14 cellular contexts compared by ENCODE assay signal in the genomic region with DNA sequence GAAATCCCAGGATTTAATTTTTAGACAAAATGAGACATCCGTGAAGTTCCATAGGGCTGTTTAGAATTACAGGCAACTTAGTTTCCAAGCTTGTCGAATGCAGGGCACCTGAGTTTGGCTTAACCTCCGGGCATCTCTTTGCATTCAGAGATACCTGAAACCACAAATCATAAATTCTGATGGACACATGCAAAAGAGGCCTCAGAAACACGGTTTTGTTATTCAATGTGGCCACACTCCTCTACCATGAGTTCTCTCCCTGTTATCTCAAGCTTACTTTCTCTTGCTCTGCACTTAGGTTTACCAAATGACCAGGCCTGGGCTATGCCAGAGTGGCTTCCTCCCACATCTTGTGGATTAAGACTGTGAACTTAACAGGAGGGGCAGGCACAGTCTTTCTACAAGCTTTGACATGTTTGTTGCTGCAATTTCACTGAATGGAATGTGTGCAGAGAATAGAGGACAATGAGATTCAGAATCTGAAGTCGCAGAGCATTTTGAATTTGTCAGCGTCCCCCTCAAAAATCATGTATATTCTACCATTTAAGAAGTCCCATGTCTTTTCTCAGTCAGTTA.
DNase-seq lines count a peak whose midpoint lies in the region; ATAC-seq and TF ChIP-seq lines count a peak whose summit lies in the region.
"Had no signal": no experiment of that assay in that cellular context is flagged by ENCODE, and none has a peak within 500 bp of the region (broad histone marks: within the 10 kb centered on the region; RNA-seq: fewer than 3 reads in every experiment).

No MANE protein-coding gene starts in this region.

- H2AFZ ChIP-seq in GM23338, result peak overlapping the region; percentile 75

- H3K27ac Mint-ChIP-seq in GM23338 (no peak overlapping the region; the same call in 1 of the 2 replicates), nephron (peak overlapping the region in 2 of 3 experiments; percentile 38 to 54)
- peak overlapping the region; percentile 80 for H3K27ac Mint-ChIP-seq in activated T-helper 17 cell treated with anti-CD3 and anti-CD28 coated beads, Interleukin-2, amount 50 U/mL, for 72 hours
- H3K27ac Mint-ChIP-seq: B cell had no signal

- H3K9me3 Mint-ChIP-seq in GM23338 (no peaks in the 10 kb centered on the region), nephron (no peaks in the 10 kb centered on the region)
- peaks cover 5% of the 10 kb centered on the region for H3K9me3 Mint-ChIP-seq in activated T-helper 17 cell treated with anti-CD3 and anti-CD28 coated beads, Interleukin-2, amount 50 U/mL, for 72 hours

- H3K36me3 Mint-ChIP-seq in GM23338 (ENCODE audit: low read depth) (no peaks in the 10 kb centered on the region), nephron (ENCODE audit: low read depth) (no peaks in the 10 kb centered on the region)
- H3K36me3 Mint-ChIP-seq in activated T-helper 17 cell treated with anti-CD3 and anti-CD28 coated beads, Interleukin-2, amount 50 U/mL, for 72 hours (ENCODE audit: low read depth), result peaks cover 26% of the 10 kb centered on the region

- no peaks in the 10 kb centered on the region for H3F3A ChIP-seq in GM23338 (replicated peaks; ENCODE audit: low read depth)

- H3K27me3 ChIP-seq in GM06990 (replicated peaks; ENCODE audit: control insufficient read depth, insufficient read depth, low read length) (no peaks in the 10 kb centered on the region), GM23338 (ENCODE audit: insufficient read depth) (no peaks in the 10 kb centered on the region)
- H3K27me3 ChIP-seq: gastroesophageal sphincter, neutrophil had no signal

- H3K27me3 Mint-ChIP-seq in GM23338 (ENCODE audit: insufficient read depth, low read depth, poor library complexity), result no peaks in the 10 kb centered on the region
- no peaks in the 10 kb centered on the region for H3K27me3 Mint-ChIP-seq in activated T-helper 17 cell treated with anti-CD3 and anti-CD28 coated beads, Interleukin-2, amount 50 U/mL, for 72 hours
- no peaks in the 10 kb centered on the region for H3K27me3 Mint-ChIP-seq in nephron (ENCODE audit: low read depth)

- H3K9me2 ChIP-seq in GM23338 (ENCODE audit: insufficient read depth), result no peaks in the 10 kb centered on the region; the same call in 1 of the 2 replicates

- TF ChIP-seq CTCF in GM06990 (IDR thresholded peaks at IDR 0.05; ENCODE audit: insufficient read depth, low read length, poor library complexity, severe bottlenecking) (no peak), GM23338 (conservative IDR thresholded peaks at IDR 0.05; ENCODE audit: low read depth in 2 of 2) (no peak), nephron (IDR thresholded peaks at IDR 0.05; ENCODE audit: unreplicated experiment in 3 of 3) (no peak)

- peaks cover 18% of the 10 kb centered on the region for H3K4me1 ChIP-seq in GM23338 (ENCODE audit: insufficient read depth)

- no peak overlapping the region for H3K4me3 Mint-ChIP-seq in GM23338
- H3K4me3 Mint-ChIP-seq in activated T-helper 17 cell treated with anti-CD3 and anti-CD28 coated beads, Interleukin-2, amount 50 U/mL, for 72 hours, result peak overlapping the region; percentile 67
- H3K4me3 Mint-ChIP-seq in nephron, result no peak overlapping the region
- H3K4me3 Mint-ChIP-seq: B cell had no signal

- no peak overlapping the region for H3K27ac ChIP-seq in GM23338 (ENCODE audit: low read depth)
- H3K27ac ChIP-seq: gastroesophageal sphincter, KMS-11, neutrophil had no signal

- peaks cover 14% of the 10 kb centered on the region for H3K4me1 Mint-ChIP-seq in GM23338
- peaks cover 13% of the 10 kb centered on the region for H3K4me1 Mint-ChIP-seq in activated T-helper 17 cell treated with anti-CD3 and anti-CD28 coated beads, Interleukin-2, amount 50 U/mL, for 72 hours
- H3K4me1 Mint-ChIP-seq in nephron, result peaks cover 26% of the 10 kb centered on the region
- H3K4me1 Mint-ChIP-seq: B cell had no signal

- H4K20me1 ChIP-seq in GM23338 (replicated peaks; ENCODE audit: insufficient read depth), result no peaks in the 10 kb centered on the region

- H3K4me3 ChIP-seq in GM06990 (replicated peaks; ENCODE audit: low read depth, low read length) (peak overlapping the region; percentile 57), GM23338 (no peak overlapping the region)
- H3K4me3 ChIP-seq: gastroesophageal sphincter had no signal

- ATAC-seq in GM23338 (no peak), HG02970 (IDR thresholded peaks at IDR 0.05; ENCODE audit: low FRiP score, unreplicated experiment) (no peak), GM18867 (IDR thresholded peaks at IDR 0.05; ENCODE audit: unreplicated experiment) (no peak)
- ATAC-seq in activated T-helper 17 cell treated with anti-CD3 and anti-CD28 coated beads, Interleukin-2, amount 50 U/mL, for 72 hours (replicated peaks), result no peak
- ATAC-seq: gastroesophageal sphincter; stimulated activated naive CD8-positive, alpha-beta T cell treated with anti-CD3 and anti-CD28 coated beads, Interleukin-15, Interleukin-2, amounts not matched to agents 100 U/mL and 50 U/mL, for 24 hours had no signal

- DNase-seq in GM06990 (ENCODE audit: extremely low read depth, insufficient read length) (no peak), GM23338 (ENCODE audit: low spot score) (no peak), GM19238 (ENCODE audit: insufficient read length, low spot score) (no peak), DMS 273 treated with DMSO at 0.1 percent for 48 hours (lab: John Stamatoyannopoulos, UW) (no peak)
- DNase-seq: DMS153; stimulated activated naive CD8-positive, alpha-beta T cell treated with anti-CD3 and anti-CD28 coated beads, Interleukin-15, Interleukin-2, amounts not matched to agents 100 U/mL and 50 U/mL, for 24 hours had no signal

- no peak overlapping the region for H3K4me2 ChIP-seq in GM23338
- H3K4me2 ChIP-seq: KMS-11 had no signal

- H3K36me3 ChIP-seq in GM06990 (ENCODE audit: control insufficient read depth, insufficient read depth, low read length), result no peaks in the 10 kb centered on the region
- no peaks in the 10 kb centered on the region for H3K36me3 ChIP-seq in GM23338 (ENCODE audit: insufficient read depth)
- H3K36me3 ChIP-seq: gastroesophageal sphincter, neutrophil had no signal

- no peaks in the 10 kb centered on the region for H3K79me2 ChIP-seq in GM23338 (replicated peaks; ENCODE audit: insufficient read depth)

TF ChIP-seq in GM23338, 12 proteins besides CTCF, POLR2A, EP300 and RAD21:
- TF ChIP-seq CREB1 (CRISPR knock-in tag; IDR thresholded peaks at IDR 0.05; ENCODE audit: low read depth) (no peak), EZH2 (IDR thresholded peaks at IDR 0.05; ENCODE audit: low read depth, unreplicated experiment) (no peak)
- TF ChIP-seq, protein P1, sequence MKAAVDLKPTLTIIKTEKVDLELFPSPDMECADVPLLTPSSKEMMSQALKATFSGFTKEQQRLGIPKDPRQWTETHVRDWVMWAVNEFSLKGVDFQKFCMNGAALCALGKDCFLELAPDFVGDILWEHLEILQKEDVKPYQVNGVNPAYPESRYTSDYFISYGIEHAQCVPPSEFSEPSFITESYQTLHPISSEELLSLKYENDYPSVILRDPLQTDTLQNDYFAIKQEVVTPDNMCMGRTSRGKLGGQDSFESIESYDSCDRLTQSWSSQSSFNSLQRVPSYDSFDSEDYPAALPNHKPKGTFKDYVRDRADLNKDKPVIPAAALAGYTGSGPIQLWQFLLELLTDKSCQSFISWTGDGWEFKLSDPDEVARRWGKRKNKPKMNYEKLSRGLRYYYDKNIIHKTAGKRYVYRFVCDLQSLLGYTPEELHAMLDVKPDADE (IDR thresholded peaks at IDR 0.05), result no peak
- TF ChIP-seq, protein P2, sequence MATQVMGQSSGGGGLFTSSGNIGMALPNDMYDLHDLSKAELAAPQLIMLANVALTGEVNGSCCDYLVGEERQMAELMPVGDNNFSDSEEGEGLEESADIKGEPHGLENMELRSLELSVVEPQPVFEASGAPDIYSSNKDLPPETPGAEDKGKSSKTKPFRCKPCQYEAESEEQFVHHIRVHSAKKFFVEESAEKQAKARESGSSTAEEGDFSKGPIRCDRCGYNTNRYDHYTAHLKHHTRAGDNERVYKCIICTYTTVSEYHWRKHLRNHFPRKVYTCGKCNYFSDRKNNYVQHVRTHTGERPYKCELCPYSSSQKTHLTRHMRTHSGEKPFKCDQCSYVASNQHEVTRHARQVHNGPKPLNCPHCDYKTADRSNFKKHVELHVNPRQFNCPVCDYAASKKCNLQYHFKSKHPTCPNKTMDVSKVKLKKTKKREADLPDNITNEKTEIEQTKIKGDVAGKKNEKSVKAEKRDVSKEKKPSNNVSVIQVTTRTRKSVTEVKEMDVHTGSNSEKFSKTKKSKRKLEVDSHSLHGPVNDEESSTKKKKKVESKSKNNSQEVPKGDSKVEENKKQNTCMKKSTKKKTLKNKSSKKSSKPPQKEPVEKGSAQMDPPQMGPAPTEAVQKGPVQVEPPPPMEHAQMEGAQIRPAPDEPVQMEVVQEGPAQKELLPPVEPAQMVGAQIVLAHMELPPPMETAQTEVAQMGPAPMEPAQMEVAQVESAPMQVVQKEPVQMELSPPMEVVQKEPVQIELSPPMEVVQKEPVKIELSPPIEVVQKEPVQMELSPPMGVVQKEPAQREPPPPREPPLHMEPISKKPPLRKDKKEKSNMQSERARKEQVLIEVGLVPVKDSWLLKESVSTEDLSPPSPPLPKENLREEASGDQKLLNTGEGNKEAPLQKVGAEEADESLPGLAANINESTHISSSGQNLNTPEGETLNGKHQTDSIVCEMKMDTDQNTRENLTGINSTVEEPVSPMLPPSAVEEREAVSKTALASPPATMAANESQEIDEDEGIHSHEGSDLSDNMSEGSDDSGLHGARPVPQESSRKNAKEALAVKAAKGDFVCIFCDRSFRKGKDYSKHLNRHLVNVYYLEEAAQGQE (IDR thresholded peaks at IDR 0.05; ENCODE audit: unreplicated experiment), result no peak
